In the genomic region with DNA sequence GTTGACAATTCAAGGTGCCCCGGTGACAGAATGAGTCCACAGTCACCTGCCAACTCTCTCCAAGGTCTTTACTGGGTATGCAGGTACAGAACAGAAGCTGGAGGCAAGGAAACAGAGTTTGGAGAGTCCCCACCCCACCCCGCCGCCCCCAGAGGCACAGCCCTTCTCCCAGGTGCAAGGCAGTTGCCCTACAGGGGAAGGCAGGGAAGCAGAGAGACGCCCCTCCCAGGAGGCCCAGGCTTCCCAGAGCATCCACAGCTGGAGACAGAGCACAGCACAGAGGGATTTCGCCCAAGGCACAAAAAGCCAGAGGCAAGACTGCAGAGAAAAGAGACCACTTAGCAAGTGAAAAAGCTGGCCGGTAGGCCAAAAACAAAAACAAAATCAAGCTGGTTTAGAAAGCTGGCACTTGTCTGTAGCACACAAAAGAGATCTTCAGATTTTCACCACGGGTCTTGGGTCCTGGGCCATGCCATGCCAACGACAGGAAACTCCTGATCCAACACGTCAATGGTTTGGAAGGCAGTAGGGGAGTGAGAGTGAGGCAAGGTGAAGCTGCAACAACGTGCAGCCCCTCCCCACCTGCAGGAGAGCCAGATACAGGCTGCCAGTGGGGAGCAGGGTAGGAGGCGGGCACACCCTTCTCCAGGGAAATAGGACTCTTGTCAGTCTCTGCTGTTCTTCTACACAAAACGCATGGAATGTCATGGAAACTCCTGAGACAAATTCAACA, we compare ENCODE assay signal across 1 cellular context.
TF ChIP-seq lines count a peak whose summit lies in the region.

No MANE protein-coding gene starts in this region.

TF ChIP-seq in WTC11, 78 proteins besides CTCF, POLR2A, EP300 and RAD21:
- TF ChIP-seq OVOL2 (CRISPR knock-in tag; IDR thresholded peaks at IDR 0.05; ENCODE audit: borderline replicate concordance) (no peak), ZNF263 (CRISPR knock-in tag; IDR thresholded peaks at IDR 0.05; ENCODE audit: low read depth) (no peak), RORB (CRISPR knock-in tag; IDR thresholded peaks at IDR 0.05) (no peak), RELA (CRISPR knock-in tag; IDR thresholded peaks at IDR 0.05; ENCODE audit: borderline replicate concordance) (no peak), ZNF232 (CRISPR knock-in tag; IDR thresholded peaks at IDR 0.05) (no peak), JUN (CRISPR knock-in tag; IDR thresholded peaks at IDR 0.05) (no peak), NR1H2 (CRISPR knock-in tag; IDR thresholded peaks at IDR 0.05) (no peak), EMX1 (CRISPR knock-in tag; IDR thresholded peaks at IDR 0.05) (no peak), KAT7 (CRISPR knock-in tag; IDR thresholded peaks at IDR 0.05; ENCODE audit: borderline replicate concordance) (no peak), TEAD1 (CRISPR knock-in tag; IDR thresholded peaks at IDR 0.05) (no peak), IRF2 (CRISPR knock-in tag; IDR thresholded peaks at IDR 0.05; ENCODE audit: borderline replicate concordance, low read depth) (no peak)
- TF ChIP-seq, protein P1, sequence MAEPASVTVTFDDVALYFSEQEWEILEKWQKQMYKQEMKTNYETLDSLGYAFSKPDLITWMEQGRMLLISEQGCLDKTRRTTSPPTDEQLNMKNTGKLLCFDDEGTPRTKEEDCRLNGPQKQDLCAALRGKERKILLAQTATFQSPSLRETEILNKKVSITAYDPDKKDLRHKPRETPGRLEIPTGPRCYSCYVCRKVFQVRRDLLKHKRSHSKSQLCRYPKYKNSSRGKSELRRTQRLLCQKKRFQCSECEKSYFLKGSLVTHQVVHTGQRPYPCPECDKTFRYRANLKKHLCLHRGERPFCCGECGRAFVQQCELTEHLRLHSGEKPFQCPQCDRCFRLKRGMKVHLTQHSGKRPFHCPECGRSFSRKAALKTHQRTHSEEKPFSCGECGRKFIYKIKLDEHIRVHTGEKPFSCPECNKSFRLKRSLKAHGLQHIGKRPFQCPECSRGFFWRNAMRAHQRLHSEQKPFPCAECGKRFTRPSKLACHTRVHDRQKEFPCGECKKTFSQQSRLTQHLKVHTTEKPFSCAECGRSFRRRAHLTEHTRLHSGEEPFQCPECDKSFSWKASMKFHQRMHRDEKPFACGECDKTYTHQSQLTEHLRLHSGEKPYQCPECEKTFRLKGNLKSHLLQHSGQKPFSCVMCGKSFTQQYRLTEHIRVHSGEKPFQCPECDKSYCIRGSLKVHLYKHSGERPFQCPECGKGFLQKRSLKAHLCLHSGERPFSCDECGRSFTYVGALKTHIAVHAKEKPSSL (CRISPR knock-in tag; conservative IDR thresholded peaks at IDR 0.05), result no peak
- TF ChIP-seq, protein P2, sequence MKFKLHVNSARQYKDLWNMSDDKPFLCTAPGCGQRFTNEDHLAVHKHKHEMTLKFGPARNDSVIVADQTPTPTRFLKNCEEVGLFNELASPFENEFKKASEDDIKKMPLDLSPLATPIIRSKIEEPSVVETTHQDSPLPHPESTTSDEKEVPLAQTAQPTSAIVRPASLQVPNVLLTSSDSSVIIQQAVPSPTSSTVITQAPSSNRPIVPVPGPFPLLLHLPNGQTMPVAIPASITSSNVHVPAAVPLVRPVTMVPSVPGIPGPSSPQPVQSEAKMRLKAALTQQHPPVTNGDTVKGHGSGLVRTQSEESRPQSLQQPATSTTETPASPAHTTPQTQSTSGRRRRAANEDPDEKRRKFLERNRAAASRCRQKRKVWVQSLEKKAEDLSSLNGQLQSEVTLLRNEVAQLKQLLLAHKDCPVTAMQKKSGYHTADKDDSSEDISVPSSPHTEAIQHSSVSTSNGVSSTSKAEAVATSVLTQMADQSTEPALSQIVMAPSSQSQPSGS (CRISPR knock-in tag; IDR thresholded peaks at IDR 0.05; ENCODE audit: borderline replicate concordance, low read depth), result no peak
- TF ChIP-seq, protein P3, sequence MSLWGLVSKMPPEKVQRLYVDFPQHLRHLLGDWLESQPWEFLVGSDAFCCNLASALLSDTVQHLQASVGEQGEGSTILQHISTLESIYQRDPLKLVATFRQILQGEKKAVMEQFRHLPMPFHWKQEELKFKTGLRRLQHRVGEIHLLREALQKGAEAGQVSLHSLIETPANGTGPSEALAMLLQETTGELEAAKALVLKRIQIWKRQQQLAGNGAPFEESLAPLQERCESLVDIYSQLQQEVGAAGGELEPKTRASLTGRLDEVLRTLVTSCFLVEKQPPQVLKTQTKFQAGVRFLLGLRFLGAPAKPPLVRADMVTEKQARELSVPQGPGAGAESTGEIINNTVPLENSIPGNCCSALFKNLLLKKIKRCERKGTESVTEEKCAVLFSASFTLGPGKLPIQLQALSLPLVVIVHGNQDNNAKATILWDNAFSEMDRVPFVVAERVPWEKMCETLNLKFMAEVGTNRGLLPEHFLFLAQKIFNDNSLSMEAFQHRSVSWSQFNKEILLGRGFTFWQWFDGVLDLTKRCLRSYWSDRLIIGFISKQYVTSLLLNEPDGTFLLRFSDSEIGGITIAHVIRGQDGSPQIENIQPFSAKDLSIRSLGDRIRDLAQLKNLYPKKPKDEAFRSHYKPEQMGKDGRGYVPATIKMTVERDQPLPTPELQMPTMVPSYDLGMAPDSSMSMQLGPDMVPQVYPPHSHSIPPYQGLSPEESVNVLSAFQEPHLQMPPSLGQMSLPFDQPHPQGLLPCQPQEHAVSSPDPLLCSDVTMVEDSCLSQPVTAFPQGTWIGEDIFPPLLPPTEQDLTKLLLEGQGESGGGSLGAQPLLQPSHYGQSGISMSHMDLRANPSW (CRISPR knock-in tag; conservative IDR thresholded peaks at IDR 0.05; ENCODE audit: low read depth), result no peak
- TF ChIP-seq, protein P4, sequence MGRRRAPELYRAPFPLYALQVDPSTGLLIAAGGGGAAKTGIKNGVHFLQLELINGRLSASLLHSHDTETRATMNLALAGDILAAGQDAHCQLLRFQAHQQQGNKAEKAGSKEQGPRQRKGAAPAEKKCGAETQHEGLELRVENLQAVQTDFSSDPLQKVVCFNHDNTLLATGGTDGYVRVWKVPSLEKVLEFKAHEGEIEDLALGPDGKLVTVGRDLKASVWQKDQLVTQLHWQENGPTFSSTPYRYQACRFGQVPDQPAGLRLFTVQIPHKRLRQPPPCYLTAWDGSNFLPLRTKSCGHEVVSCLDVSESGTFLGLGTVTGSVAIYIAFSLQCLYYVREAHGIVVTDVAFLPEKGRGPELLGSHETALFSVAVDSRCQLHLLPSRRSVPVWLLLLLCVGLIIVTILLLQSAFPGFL (CRISPR knock-in tag; IDR thresholded peaks at IDR 0.05; ENCODE audit: borderline replicate concordance), result no peak
- TF ChIP-seq, protein P5, sequence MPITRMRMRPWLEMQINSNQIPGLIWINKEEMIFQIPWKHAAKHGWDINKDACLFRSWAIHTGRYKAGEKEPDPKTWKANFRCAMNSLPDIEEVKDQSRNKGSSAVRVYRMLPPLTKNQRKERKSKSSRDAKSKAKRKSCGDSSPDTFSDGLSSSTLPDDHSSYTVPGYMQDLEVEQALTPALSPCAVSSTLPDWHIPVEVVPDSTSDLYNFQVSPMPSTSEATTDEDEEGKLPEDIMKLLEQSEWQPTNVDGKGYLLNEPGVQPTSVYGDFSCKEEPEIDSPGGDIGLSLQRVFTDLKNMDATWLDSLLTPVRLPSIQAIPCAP (CRISPR knock-in tag; IDR thresholded peaks at IDR 0.05), result no peak
